16 cellular contexts compared by ENCODE assay signal in genomic region chr1:92380867-92381266, GRCh38.
DNase-seq lines count a peak whose midpoint lies in the region; ATAC-seq and TF ChIP-seq lines count a peak whose summit lies in the region.
"Had no signal": no experiment of that assay in that cellular context is flagged by ENCODE, and none has a peak within 500 bp of the region (broad histone marks: within the 10 kb centered on the region; RNA-seq: fewer than 3 reads in every experiment).

No MANE protein-coding gene starts in this region.

- no peaks in the 10 kb centered on the region for H3K27me3 ChIP-seq in uterus
- H3K27me3 ChIP-seq: BLaER1 had no signal

- H3K36me3 Mint-ChIP-seq in activated naive CD4-positive, alpha-beta T cell treated with anti-CD3 and anti-CD28 coated beads, Interleukin-2, amount 10 ng/mL, durations not matched to agents 7 days and 5 days, result peaks cover 33% of the 10 kb centered on the region
- peaks cover 21% of the 10 kb centered on the region for H3K36me3 Mint-ChIP-seq in activated naive CD4-positive, alpha-beta T cell treated with anti-CD3 and anti-CD28 coated beads for 36 hours (ENCODE audit: low read depth)

- intact Hi-C loops in activated naive CD4-positive, alpha-beta T cell treated with anti-CD3 and anti-CD28 coated beads for 36 hours (cut with micrococcal nuclease), result no loop called here
- intact Hi-C loops in left ventricle myocardium superior (cut with micrococcal nuclease) (no loop called here), uterus (cut with DNase I; ENCODE audit: low total_unique reads) (no loop called here)

- peaks cover 5% of the 10 kb centered on the region for H3K9me3 Mint-ChIP-seq in activated naive CD4-positive, alpha-beta T cell treated with anti-CD3 and anti-CD28 coated beads, Interleukin-2, amount 10 ng/mL, durations not matched to agents 7 days and 5 days
- no peaks in the 10 kb centered on the region for H3K9me3 Mint-ChIP-seq in activated naive CD4-positive, alpha-beta T cell treated with anti-CD3 and anti-CD28 coated beads for 36 hours

- no peak overlapping the region for H3K4me3 ChIP-seq in fibroblast of pulmonary artery (replicated peaks; ENCODE audit: low read depth, low read length)
- H3K4me3 ChIP-seq in uterus, result no peak overlapping the region
- H3K4me3 ChIP-seq: BLaER1, HAP-1 had no signal

- no peak overlapping the region for H3K27ac ChIP-seq in uterus
- H3K27ac ChIP-seq: BLaER1 had no signal

- H3K36me3 ChIP-seq in uterus, result no peaks in the 10 kb centered on the region
- H3K36me3 ChIP-seq: HAP-1 had no signal

- TF ChIP-seq CTCF in fibroblast of pulmonary artery (IDR thresholded peaks at IDR 0.05; ENCODE audit: low read length, missing control alignments) (no peak), uterus (IDR thresholded peaks at IDR 0.05) (no peak)

- peak overlapping the region; percentile 47 for H3K27ac Mint-ChIP-seq in activated naive CD4-positive, alpha-beta T cell treated with anti-CD3 and anti-CD28 coated beads, Interleukin-2, amount 10 ng/mL, durations not matched to agents 7 days and 5 days
- no peak overlapping the region for H3K27ac Mint-ChIP-seq in activated naive CD4-positive, alpha-beta T cell treated with anti-CD3 and anti-CD28 coated beads for 36 hours

- H3K27me3 Mint-ChIP-seq in activated naive CD4-positive, alpha-beta T cell treated with anti-CD3 and anti-CD28 coated beads, Interleukin-2, amount 10 ng/mL, durations not matched to agents 7 days and 5 days, result no peaks in the 10 kb centered on the region
- H3K27me3 Mint-ChIP-seq in activated naive CD4-positive, alpha-beta T cell treated with anti-CD3 and anti-CD28 coated beads for 36 hours (ENCODE audit: low read depth), result no peaks in the 10 kb centered on the region

- peaks cover 9% of the 10 kb centered on the region for H3K4me1 Mint-ChIP-seq in activated naive CD4-positive, alpha-beta T cell treated with anti-CD3 and anti-CD28 coated beads, Interleukin-2, amount 10 ng/mL, durations not matched to agents 7 days and 5 days
- H3K4me1 Mint-ChIP-seq in activated naive CD4-positive, alpha-beta T cell treated with anti-CD3 and anti-CD28 coated beads for 36 hours (ENCODE audit: low read depth), result no peaks in the 10 kb centered on the region

- H3K4me1 ChIP-seq in uterus, result no peaks in the 10 kb centered on the region
- H3K4me1 ChIP-seq: Caco-2, HAP-1 had no signal

- no peak overlapping the region for H3K4me3 Mint-ChIP-seq in activated naive CD4-positive, alpha-beta T cell treated with anti-CD3 and anti-CD28 coated beads, Interleukin-2, amount 10 ng/mL, durations not matched to agents 7 days and 5 days
- no peak overlapping the region for H3K4me3 Mint-ChIP-seq in activated naive CD4-positive, alpha-beta T cell treated with anti-CD3 and anti-CD28 coated beads for 36 hours
- H3K4me3 Mint-ChIP-seq: CD8-positive, alpha-beta memory T cell had no signal

- H3K9me3 ChIP-seq in uterus, result peaks cover 0 to 7% of the 10 kb centered on the region in 2 donors
- H3K9me3 ChIP-seq: Caco-2, HAP-1 had no signal

- ATAC-seq in left ventricle myocardium superior (no peak), GM21381 (IDR thresholded peaks at IDR 0.05; ENCODE audit: unreplicated experiment) (no peak)
- ATAC-seq: HepG2 had no signal

- CTCF ChIA-PET in activated naive CD4-positive, alpha-beta T cell treated with anti-CD3 and anti-CD28 coated beads, Interleukin-2, amount 10 ng/mL, durations not matched to agents 7 days and 5 days (lab: Charles Lee), result interaction anchor here (0.6 kb wide), 1 partner anchor 63 kb away, joined by 3 read pairs; no protein-coding TSS in a partner anchor
- CTCF ChIA-PET in activated naive CD4-positive, alpha-beta T cell treated with anti-CD3 and anti-CD28 coated beads for 36 hours (lab: Charles Lee), result interaction anchor here (0.6 to 0.7 kb wide), 2 partner anchors 15 to 346 kb away, joined by 3 to 4 read pairs; no protein-coding TSS in a partner anchor

- DNase-seq in activated naive CD4-positive, alpha-beta T cell treated with anti-CD3 and anti-CD28 coated beads, Interleukin-2, amount 10 ng/mL, durations not matched to agents 7 days and 5 days, result no peak
- no peak for DNase-seq in activated naive CD4-positive, alpha-beta T cell treated with anti-CD3 and anti-CD28 coated beads for 36 hours
- DNase-seq in amniotic epithelial cell (ENCODE audit: low read depth) (peak; percentile 11), fibroblast of pulmonary artery (ENCODE audit: low read depth) (peak; percentile 26), left ventricle myocardium superior (no peak), uterus (no peak)
- DNase-seq: 8988T; AML-193; Caco-2; CD8-positive, alpha-beta memory T cell; DMS53; GOT3 had no signal

- no peak for TF ChIP-seq POLR2A in uterus (IDR thresholded peaks at IDR 0.05)

Comparison
In these comparisons a context has a peak if more than half of its experiments do, and no peak if none do; other contexts are left out.
1. DNase-seq: peak in amniotic epithelial cell (single experiment) and fibroblast of pulmonary artery (single experiment); none in activated naive CD4-positive, alpha-beta T cell treated with anti-CD3 and anti-CD28 coated beads, Interleukin-2, amount 10 ng/mL, durations not matched to agents 7 days and 5 days (single experiment), activated naive CD4-positive, alpha-beta T cell treated with anti-CD3 and anti-CD28 coated beads for 36 hours (single experiment), left ventricle myocardium superior (single experiment) and uterus (0 of 2).